In the genomic region with DNA sequence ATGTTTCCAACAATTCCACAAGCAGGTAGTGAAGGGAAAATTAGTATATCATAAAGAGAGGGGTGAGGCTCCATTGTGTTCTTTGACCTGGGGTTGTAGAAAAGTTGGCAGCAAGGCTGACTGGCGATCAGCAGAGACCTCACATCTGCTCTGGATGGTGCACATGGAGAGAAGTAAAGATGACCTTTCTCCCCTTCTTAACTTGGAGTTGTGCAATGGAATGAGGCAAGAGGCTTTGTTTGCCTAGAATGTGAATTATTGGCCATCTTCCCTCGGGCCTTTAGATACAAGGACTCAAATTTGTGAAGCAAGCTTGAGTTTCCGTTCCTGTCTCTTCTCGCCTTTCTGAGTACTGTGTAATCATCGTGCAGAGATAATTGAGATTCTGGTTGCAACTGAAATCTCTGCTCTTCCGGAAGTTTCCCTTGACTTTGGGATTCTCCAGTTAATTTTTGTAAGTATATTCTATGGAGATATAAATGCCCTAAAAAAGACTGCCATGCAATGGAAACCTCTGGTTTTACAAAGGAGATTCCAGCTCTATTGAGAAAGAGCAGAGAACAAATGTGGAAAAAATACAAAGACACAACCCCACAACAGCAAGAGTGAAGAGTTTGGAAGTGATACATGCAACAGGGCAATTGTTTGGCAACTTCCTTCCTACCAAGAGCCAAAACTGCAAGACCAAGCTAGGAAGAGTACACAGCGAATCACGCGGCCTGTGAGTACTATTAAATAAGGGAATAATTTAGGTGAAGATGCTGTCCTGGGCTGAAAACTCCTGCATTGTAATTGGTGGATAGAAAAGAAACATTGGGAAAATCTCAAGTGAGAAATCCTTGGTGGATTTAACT, we compare ENCODE assay signal across 19 cellular contexts.
DNase-seq lines count a peak whose midpoint lies in the region; ATAC-seq and TF ChIP-seq lines count a peak whose summit lies in the region.
"Had no signal": no experiment of that assay in that cellular context is flagged by ENCODE, and none has a peak within 500 bp of the region (broad histone marks: within the 10 kb centered on the region; RNA-seq: fewer than 3 reads in every experiment).

No MANE protein-coding gene starts in this region.

- H3K4me3 ChIP-seq in Caco-2 (ENCODE audit: low read depth, low read length): no peak overlapping the region
- no peak overlapping the region for H3K4me3 ChIP-seq in fibroblast of pulmonary artery (replicated peaks; ENCODE audit: low read depth, low read length)
- no peak overlapping the region for H3K4me3 ChIP-seq in neural progenitor cell
- H3K4me3 ChIP-seq: esophagus muscularis mucosa, heart right ventricle, uterus had no signal

- H3K9me3 ChIP-seq in Caco-2 (no peaks in the 10 kb centered on the region), neural progenitor cell (ENCODE audit: low read depth) (no peaks in the 10 kb centered on the region)
- H3K9me3 ChIP-seq: esophagus muscularis mucosa, heart right ventricle, uterus had no signal

- H3K9ac ChIP-seq in neural progenitor cell: no peak overlapping the region
- H3K9ac ChIP-seq: parathyroid adenoma had no signal

- H3K4me3 Mint-ChIP-seq in Caco-2 (ENCODE audit: unreplicated experiment): peak overlapping the region; percentile 55
- H3K4me3 Mint-ChIP-seq in neural progenitor cell: no peak overlapping the region
- H3K4me3 Mint-ChIP-seq in activated T-cell treated with anti-CD3 and anti-CD28 coated beads, Interleukin-2, amount 50 U/mL, for 24 hours: no peak overlapping the region
- no peak overlapping the region for H3K4me3 Mint-ChIP-seq in activated T-cell treated with anti-CD3 and anti-CD28 coated beads, Interleukin-2, amount 50 U/mL, for 4 hours

- TF ChIP-seq CTCF in Caco-2 (IDR thresholded peaks at IDR 0.05; ENCODE audit: insufficient read depth in 1 of 2, low read depth in 1 of 2, low read length in 1 of 2, severe bottlenecking in 1 of 2, unreplicated experiment in 1 of 2) (no peak), fibroblast of pulmonary artery (IDR thresholded peaks at IDR 0.05; ENCODE audit: low read length, missing control alignments) (no peak), neural progenitor cell (IDR thresholded peaks at IDR 0.05) (no peak)

- H3K4me1 Mint-ChIP-seq in Caco-2 (ENCODE audit: low read depth, unreplicated experiment) (peaks cover 22% of the 10 kb centered on the region), neural progenitor cell (peaks cover 38% of the 10 kb centered on the region)
- no peaks in the 10 kb centered on the region for H3K4me1 Mint-ChIP-seq in activated T-cell treated with anti-CD3 and anti-CD28 coated beads, Interleukin-2, amount 50 U/mL, for 24 hours (ENCODE audit: low read depth)
- H3K4me1 Mint-ChIP-seq in activated T-cell treated with anti-CD3 and anti-CD28 coated beads, Interleukin-2, amount 50 U/mL, for 4 hours (ENCODE audit: low read depth): no peaks in the 10 kb centered on the region

- H3K27me3 Mint-ChIP-seq in Caco-2 (ENCODE audit: insufficient read depth, unreplicated experiment): no peaks in the 10 kb centered on the region
- H3K27me3 Mint-ChIP-seq in neural progenitor cell (ENCODE audit: insufficient read depth, low read depth): peaks cover 5% of the 10 kb centered on the region
- peaks cover 8% of the 10 kb centered on the region for H3K27me3 Mint-ChIP-seq in activated T-cell treated with anti-CD3 and anti-CD28 coated beads, Interleukin-2, amount 50 U/mL, for 24 hours
- H3K27me3 Mint-ChIP-seq in activated T-cell treated with anti-CD3 and anti-CD28 coated beads, Interleukin-2, amount 50 U/mL, for 4 hours (ENCODE audit: low read depth): peaks cover 7% of the 10 kb centered on the region

- no peaks in the 10 kb centered on the region for H3K36me3 Mint-ChIP-seq in Caco-2 (ENCODE audit: insufficient read depth, unreplicated experiment)
- H3K36me3 Mint-ChIP-seq in neural progenitor cell: no peaks in the 10 kb centered on the region
- no peaks in the 10 kb centered on the region for H3K36me3 Mint-ChIP-seq in activated T-cell treated with anti-CD3 and anti-CD28 coated beads, Interleukin-2, amount 50 U/mL, for 24 hours (ENCODE audit: low read depth)
- H3K36me3 Mint-ChIP-seq in activated T-cell treated with anti-CD3 and anti-CD28 coated beads, Interleukin-2, amount 50 U/mL, for 4 hours (ENCODE audit: insufficient read depth): no peaks in the 10 kb centered on the region

- peak overlapping the region; percentile 86 for H3K27ac Mint-ChIP-seq in Caco-2 (ENCODE audit: unreplicated experiment)
- H3K27ac Mint-ChIP-seq in neural progenitor cell: no peak overlapping the region
- no peak overlapping the region for H3K27ac Mint-ChIP-seq in activated T-cell treated with anti-CD3 and anti-CD28 coated beads, Interleukin-2, amount 50 U/mL, for 24 hours

- no peaks in the 10 kb centered on the region for H4K20me1 ChIP-seq in neural progenitor cell (ENCODE audit: low read depth)

- BruUV-seq in Caco-2 (replicated peaks; lab: Mats Ljungman, UMichigan): no TSS peak

- H3K4me1 ChIP-seq in Caco-2 (peaks cover 24% of the 10 kb centered on the region), neural progenitor cell (peaks cover 28% of the 10 kb centered on the region)
- H3K4me1 ChIP-seq: parathyroid adenoma, uterus had no signal

- H3K27me3 ChIP-seq in Caco-2 (replicated peaks; ENCODE audit: control insufficient read depth, insufficient read depth, low read length) (no peaks in the 10 kb centered on the region), neural progenitor cell (no peaks in the 10 kb centered on the region)
- H3K27me3 ChIP-seq: esophagus muscularis mucosa, heart right ventricle, uterus had no signal

- H3K9me3 Mint-ChIP-seq in Caco-2 (ENCODE audit: unreplicated experiment) (peaks cover 19% of the 10 kb centered on the region), neural progenitor cell (no peaks in the 10 kb centered on the region)
- H3K9me3 Mint-ChIP-seq in activated T-cell treated with anti-CD3 and anti-CD28 coated beads, Interleukin-2, amount 50 U/mL, for 24 hours: no peaks in the 10 kb centered on the region
- no peaks in the 10 kb centered on the region for H3K9me3 Mint-ChIP-seq in activated T-cell treated with anti-CD3 and anti-CD28 coated beads, Interleukin-2, amount 50 U/mL, for 4 hours

- no peak overlapping the region for H3K27ac ChIP-seq in neural progenitor cell
- H3K27ac ChIP-seq: esophagus muscularis mucosa, heart right ventricle, parathyroid adenoma, uterus had no signal

- DNase-seq in Caco-2 (peak; percentile 80 to 81), NOMO-1 treated with dmso at 0.1 percent for 144 hours (lab: John Stamatoyannopoulos, UW; ENCODE audit: unreplicated experiment) (peak; percentile 83), fibroblast of pulmonary artery (ENCODE audit: low read depth) (peak; percentile 57), neural progenitor cell (ENCODE audit: low spot score) (no peak), T-helper 1 cell (no peak)
- no peak for DNase-seq in activated T-cell treated with anti-CD3 and anti-CD28 coated beads, Interleukin-2, amount 50 U/mL, for 24 hours
- no peak for DNase-seq in activated T-cell treated with anti-CD3 and anti-CD28 coated beads, Interleukin-2, amount 50 U/mL, for 4 hours
- DNase-seq: activated CD8-positive, alpha-beta memory T cell treated with anti-CD3 and anti-CD28 coated beads, Interleukin-2, amount 50 U/mL, for 4 hours; activated naive CD4-positive, alpha-beta T cell; COR-L47; heart right ventricle; KBM-7; kidney; NCI-H1417 treated with DMSO at 0.1 percent for 48 hours; stimulated activated naive CD4-positive, alpha-beta T cell treated with Interleukin-2 at 50 U/mL for 16 hours; uterus had no signal

- CTCF ChIA-PET in Caco-2 (lab: Charles Lee): interaction anchor here (0.6 kb wide), 1 partner anchor 207 kb away, joined by 3 read pairs; no protein-coding TSS in a partner anchor

- no peaks in the 10 kb centered on the region for H3K79me2 ChIP-seq in neural progenitor cell (ENCODE audit: low read depth)
- H3K79me2 ChIP-seq: parathyroid adenoma had no signal

- intact Hi-C loops in Caco-2 (cut with micrococcal nuclease; ENCODE audit: unreplicated experiment): loop anchor here (1.0 to 10.0 kb wide), 2 partner anchors 77 to 372 kb away; no protein-coding TSS in a partner anchor

- H3K36me3 ChIP-seq in Caco-2 (ENCODE audit: control insufficient read depth, insufficient read depth, low read length) (no peaks in the 10 kb centered on the region), neural progenitor cell (no peaks in the 10 kb centered on the region)
- H3K36me3 ChIP-seq: esophagus muscularis mucosa, heart right ventricle, uterus had no signal

- H3K4me2 ChIP-seq in neural progenitor cell: peak overlapping the region; percentile 61

- no peak overlapping the region for H2AFZ ChIP-seq in neural progenitor cell (replicated peaks)
- H2AFZ ChIP-seq: parathyroid adenoma had no signal

- H3F3A ChIP-seq in neural progenitor cell (ENCODE audit: low read depth): peaks cover 19% of the 10 kb centered on the region

- no peak for ATAC-seq in GM18861 (IDR thresholded peaks at IDR 0.05; ENCODE audit: unreplicated experiment)
- no peak for ATAC-seq in activated T-cell treated with anti-CD3 and anti-CD28 coated beads, Interleukin-2, amount 50 U/mL, for 4 hours

- POLR2A ChIA-PET in Caco-2 (lab: Charles Lee): no interaction called here

Comparison
In these comparisons a context has a peak if more than half of its experiments do, and no peak if none do; other contexts are left out.
1. DNase-seq: peak in Caco-2 (2 of 2), NOMO-1 treated with dmso at 0.1 percent for 144 hours (single experiment) and fibroblast of pulmonary artery (single experiment); none in neural progenitor cell (single experiment), activated T-cell treated with anti-CD3 and anti-CD28 coated beads, Interleukin-2, amount 50 U/mL, for 24 hours (single experiment), activated T-cell treated with anti-CD3 and anti-CD28 coated beads, Interleukin-2, amount 50 U/mL, for 4 hours (single experiment) and T-helper 1 cell (0 of 5).